ENCODE assay signal across 18 cellular contexts in genomic region chr1:36778773-36779172, GRCh38.
"Had no signal": no experiment of that assay in that cellular context is flagged by ENCODE, and none has a peak within 500 bp of the region (broad histone marks: within the 10 kb centered on the region; RNA-seq: fewer than 3 reads in every experiment).

No MANE protein-coding gene starts in this region.

- H3K4me1 ChIP-seq: foreskin keratinocyte, sigmoid colon, spleen had no signal

- H3K4me1 Mint-ChIP-seq: activated T-helper 17 cell treated with anti-CD3 and anti-CD28 coated beads, Interleukin-2, amount 50 U/mL, for 72 hours; memory B cell; stimulated activated naive CD8-positive, alpha-beta T cell treated with anti-CD3 and anti-CD28 coated beads, Interleukin-15, amount 100 ng/mL, for 72 hours had no signal

- H3K27ac Mint-ChIP-seq: activated T-helper 17 cell treated with anti-CD3 and anti-CD28 coated beads, Interleukin-2, amount 50 U/mL, for 72 hours; memory B cell; nephron; stimulated activated naive CD8-positive, alpha-beta T cell treated with anti-CD3 and anti-CD28 coated beads, Interleukin-15, amount 100 ng/mL, for 72 hours; type B pancreatic cell had no signal

- H3K27ac ChIP-seq: foreskin keratinocyte, sigmoid colon, spleen, VCaP had no signal

- H3K9me3 ChIP-seq: sigmoid colon, spleen had no signal

- DNase-seq: activated CD4-positive, alpha-beta T cell treated with anti-CD3 and anti-CD28 coated beads for 1 hour; activated CD4-positive, alpha-beta T cell treated with anti-CD3 and anti-CD28 coated beads, Interleukin-2, amount 50 U/mL, for 4 hours; activated naive CD4-positive, alpha-beta T cell treated with Interleukin-2 at 50 U/mL for 16 hours; aorta; cortex of kidney; effector CD8-positive, alpha-beta T cell; foreskin keratinocyte; kidney glomerular epithelial cell; left ventricle myocardium superior; sigmoid colon; spleen; stimulated activated naive CD8-positive, alpha-beta T cell treated with anti-CD3 and anti-CD28 coated beads, Interleukin-15, amount 100 ng/mL, for 72 hours; T1000 had no signal

- H3K36me3 ChIP-seq: sigmoid colon, spleen had no signal

- H3K9me3 Mint-ChIP-seq: activated T-helper 17 cell treated with anti-CD3 and anti-CD28 coated beads, Interleukin-2, amount 50 U/mL, for 72 hours; memory B cell; nephron; stimulated activated naive CD8-positive, alpha-beta T cell treated with anti-CD3 and anti-CD28 coated beads, Interleukin-15, amount 100 ng/mL, for 72 hours; type B pancreatic cell had no signal

- H3K4me3 ChIP-seq: sigmoid colon, spleen had no signal

- H3K36me3 Mint-ChIP-seq: memory B cell, type B pancreatic cell had no signal

- ATAC-seq: activated T-helper 17 cell treated with anti-CD3 and anti-CD28 coated beads, Interleukin-2, amount 50 U/mL, for 72 hours; foreskin keratinocyte; left ventricle myocardium superior; stimulated activated naive CD8-positive, alpha-beta T cell treated with anti-CD3 and anti-CD28 coated beads, Interleukin-15, amount 100 ng/mL, for 72 hours had no signal

- H3K4me3 Mint-ChIP-seq: activated T-helper 17 cell treated with anti-CD3 and anti-CD28 coated beads, Interleukin-2, amount 50 U/mL, for 72 hours; memory B cell; nephron; stimulated activated naive CD8-positive, alpha-beta T cell treated with anti-CD3 and anti-CD28 coated beads, Interleukin-15, amount 100 ng/mL, for 72 hours; type B pancreatic cell had no signal
